ENCODE assay signal across 7 cellular contexts in the genomic region with DNA sequence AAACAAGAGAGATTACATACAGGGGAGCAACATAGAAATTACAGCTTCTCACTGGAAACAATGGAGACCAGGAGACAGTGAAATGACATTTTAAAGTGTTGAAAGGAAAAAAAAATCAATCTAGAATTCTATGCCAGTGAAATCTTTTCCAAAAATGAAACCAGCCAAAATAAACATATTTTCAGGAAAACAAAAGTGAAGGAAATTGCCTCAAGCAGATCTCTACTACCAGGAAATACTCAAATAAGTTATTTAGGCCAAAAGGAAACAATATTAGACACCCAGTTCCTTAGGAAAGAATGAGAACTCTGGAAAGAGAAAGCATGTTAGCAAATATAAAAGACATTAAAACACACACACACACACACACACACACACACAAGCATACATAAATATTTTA.
"Had no signal": no experiment of that assay in that cellular context is flagged by ENCODE, and none has a peak within 500 bp of the region (broad histone marks: within the 10 kb centered on the region; RNA-seq: fewer than 3 reads in every experiment).

No MANE protein-coding gene starts in this region.

- H3K4me3 Mint-ChIP-seq: HFFc6 had no signal

- H3K27ac Mint-ChIP-seq: HFFc6 had no signal

- DNase-seq: GM23248, GOT3, H7, HFFc6, IMR-90 had no signal

- ATAC-seq: HCT116, K562 had no signal
